1 cellular context compared by ENCODE assay signal in genomic region chr20:37914672-37915433, GRCh38.
TF ChIP-seq lines count a peak whose summit lies in the region.

No MANE protein-coding gene starts in this region.

TF ChIP-seq in HepG2, 621 proteins besides CTCF, POLR2A, EP300 and RAD21 (continued from another document and continues in another):
- TF ChIP-seq JUNB (CRISPR knock-in tag; IDR thresholded peaks at IDR 0.05; ENCODE audit: borderline replicate concordance) (no peak), NFYB (CRISPR knock-in tag; IDR thresholded peaks at IDR 0.05) (no peak), RNF219 (CRISPR knock-in tag; IDR thresholded peaks at IDR 0.05) (no peak), ZNF569 (CRISPR knock-in tag; IDR thresholded peaks at IDR 0.05; ENCODE audit: borderline replicate concordance) (no peak), ZNF652 (CRISPR knock-in tag; IDR thresholded peaks at IDR 0.05; ENCODE audit: borderline replicate concordance, low read depth) (peak; percentile 96), PREB (CRISPR knock-in tag; IDR thresholded peaks at IDR 0.05) (no peak), MYC (CRISPR knock-in tag; IDR thresholded peaks at IDR 0.05; ENCODE audit: borderline replicate concordance) (no peak), DPF2 (CRISPR knock-in tag; IDR thresholded peaks at IDR 0.05; ENCODE audit: borderline replicate concordance, low read depth) (no peak), MXD1 (CRISPR knock-in tag; IDR thresholded peaks at IDR 0.05) (no peak), ZNF264 (CRISPR knock-in tag; IDR thresholded peaks at IDR 0.05) (no peak), ZNF326 (CRISPR knock-in tag; IDR thresholded peaks at IDR 0.05; ENCODE audit: borderline replicate concordance) (no peak), ZFYVE20 (CRISPR knock-in tag; IDR thresholded peaks at IDR 0.05; ENCODE audit: borderline replicate concordance, low read depth) (no peak), ZBTB7A (CRISPR knock-in tag; IDR thresholded peaks at IDR 0.05) (no peak), ETV6 (CRISPR knock-in tag; conservative IDR thresholded peaks at IDR 0.05) (no peak), KDM6A (CRISPR knock-in tag; IDR thresholded peaks at IDR 0.05; ENCODE audit: low read depth) (no peak), SMAD1 (CRISPR knock-in tag; IDR thresholded peaks at IDR 0.05; ENCODE audit: borderline replicate concordance, low read depth) (no peak), HOXD1 (CRISPR knock-in tag; IDR thresholded peaks at IDR 0.05) (no peak), DRAP1 (CRISPR knock-in tag; IDR thresholded peaks at IDR 0.05) (0 out of 2 replicates have a peak, but pooled peaks have one; percentile 35), MEIS1 (CRISPR knock-in tag; IDR thresholded peaks at IDR 0.05; ENCODE audit: borderline replicate concordance) (no peak), ZNF674 (CRISPR knock-in tag; IDR thresholded peaks at IDR 0.05; ENCODE audit: low read depth) (no peak), MYNN (CRISPR knock-in tag; IDR thresholded peaks at IDR 0.05; ENCODE audit: low read depth) (no peak), PRMT3 (CRISPR knock-in tag; IDR thresholded peaks at IDR 0.05; ENCODE audit: borderline replicate concordance, low read depth) (no peak), GABPB1 (CRISPR knock-in tag; IDR thresholded peaks at IDR 0.05) (peak; percentile 66), HNRNPL (IDR thresholded peaks at IDR 0.05; ENCODE audit: low read depth, low read length) (no peak), ZNF136 (CRISPR knock-in tag; IDR thresholded peaks at IDR 0.05; ENCODE audit: low read depth) (no peak), ZC3H4 (CRISPR knock-in tag; IDR thresholded peaks at IDR 0.05; ENCODE audit: borderline replicate concordance) (no peak), TCF7L2 (IDR thresholded peaks at IDR 0.05; ENCODE audit: low read depth, low read length) (no peak), KLF9 (CRISPR knock-in tag; IDR thresholded peaks at IDR 0.05; ENCODE audit: low read depth) (no peak), ZNF782 (CRISPR knock-in tag; IDR thresholded peaks at IDR 0.05; ENCODE audit: borderline replicate concordance) (no peak), ZKSCAN1 (IDR thresholded peaks at IDR 0.05; ENCODE audit: low read length) (no peak), FIP1L1 (IDR thresholded peaks at IDR 0.05; ENCODE audit: borderline replicate concordance, insufficient read depth, low read depth, low read length) (no peak), IRF2 (CRISPR knock-in tag; IDR thresholded peaks at IDR 0.05) (no peak), ZNF589 (CRISPR knock-in tag; conservative IDR thresholded peaks at IDR 0.05) (no peak), RNF2 (conservative IDR thresholded peaks at IDR 0.05; ENCODE audit: low read depth) (no peak), ZNF691 (CRISPR knock-in tag; IDR thresholded peaks at IDR 0.05; ENCODE audit: borderline replicate concordance, low read depth) (peak; percentile 11; the same call in 1 of the 2 replicates), ADNP (CRISPR knock-in tag; IDR thresholded peaks at IDR 0.05) (peak; percentile 92), STAG1 (CRISPR knock-in tag; IDR thresholded peaks at IDR 0.05) (no peak), ELF1 (CRISPR knock-in tag; IDR thresholded peaks at IDR 0.05) (peak; percentile 30; the same call in 1 of the 2 replicates), ZNF446 (CRISPR knock-in tag; IDR thresholded peaks at IDR 0.05) (no peak), SNAPC4 (CRISPR knock-in tag; IDR thresholded peaks at IDR 0.05) (no peak), ZNF101 (CRISPR knock-in tag; IDR thresholded peaks at IDR 0.05; ENCODE audit: borderline replicate concordance, low read depth) (no peak), DR1 (CRISPR knock-in tag; IDR thresholded peaks at IDR 0.05) (no peak), ZBTB3 (CRISPR knock-in tag; IDR thresholded peaks at IDR 0.05; ENCODE audit: borderline replicate concordance, low read depth) (no peak), ZNF746 (CRISPR knock-in tag; IDR thresholded peaks at IDR 0.05) (peak; percentile 33; the same call in 1 of the 2 replicates)
- TF ChIP-seq, protein P1, sequence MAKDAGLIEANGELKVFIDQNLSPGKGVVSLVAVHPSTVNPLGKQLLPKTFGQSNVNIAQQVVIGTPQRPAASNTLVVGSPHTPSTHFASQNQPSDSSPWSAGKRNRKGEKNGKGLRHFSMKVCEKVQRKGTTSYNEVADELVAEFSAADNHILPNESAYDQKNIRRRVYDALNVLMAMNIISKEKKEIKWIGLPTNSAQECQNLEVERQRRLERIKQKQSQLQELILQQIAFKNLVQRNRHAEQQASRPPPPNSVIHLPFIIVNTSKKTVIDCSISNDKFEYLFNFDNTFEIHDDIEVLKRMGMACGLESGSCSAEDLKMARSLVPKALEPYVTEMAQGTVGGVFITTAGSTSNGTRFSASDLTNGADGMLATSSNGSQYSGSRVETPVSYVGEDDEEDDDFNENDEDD (CRISPR knock-in tag; IDR thresholded peaks at IDR 0.05; ENCODE audit: borderline replicate concordance) = no peak
- TF ChIP-seq, protein P2, sequence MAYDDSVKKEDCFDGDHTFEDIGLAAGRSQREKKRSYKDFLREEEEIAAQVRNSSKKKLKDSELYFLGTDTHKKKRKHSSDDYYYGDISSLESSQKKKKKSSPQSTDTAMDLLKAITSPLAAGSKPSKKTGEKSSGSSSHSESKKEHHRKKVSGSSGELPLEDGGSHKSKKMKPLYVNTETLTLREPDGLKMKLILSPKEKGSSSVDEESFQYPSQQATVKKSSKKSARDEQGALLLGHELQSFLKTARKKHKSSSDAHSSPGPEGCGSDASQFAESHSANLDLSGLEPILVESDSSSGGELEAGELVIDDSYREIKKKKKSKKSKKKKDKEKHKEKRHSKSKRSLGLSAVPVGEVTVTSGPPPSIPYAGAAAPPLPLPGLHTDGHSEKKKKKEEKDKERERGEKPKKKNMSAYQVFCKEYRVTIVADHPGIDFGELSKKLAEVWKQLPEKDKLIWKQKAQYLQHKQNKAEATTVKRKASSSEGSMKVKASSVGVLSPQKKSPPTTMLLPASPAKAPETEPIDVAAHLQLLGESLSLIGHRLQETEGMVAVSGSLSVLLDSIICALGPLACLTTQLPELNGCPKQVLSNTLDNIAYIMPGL (CRISPR knock-in tag; IDR thresholded peaks at IDR 0.05; ENCODE audit: borderline replicate concordance in 1 of 2, low read depth in 1 of 2) = peak in 1 of 2 experiments; percentile 43; a peak in 1 of 4 replicates
- TF ChIP-seq, protein P3, sequence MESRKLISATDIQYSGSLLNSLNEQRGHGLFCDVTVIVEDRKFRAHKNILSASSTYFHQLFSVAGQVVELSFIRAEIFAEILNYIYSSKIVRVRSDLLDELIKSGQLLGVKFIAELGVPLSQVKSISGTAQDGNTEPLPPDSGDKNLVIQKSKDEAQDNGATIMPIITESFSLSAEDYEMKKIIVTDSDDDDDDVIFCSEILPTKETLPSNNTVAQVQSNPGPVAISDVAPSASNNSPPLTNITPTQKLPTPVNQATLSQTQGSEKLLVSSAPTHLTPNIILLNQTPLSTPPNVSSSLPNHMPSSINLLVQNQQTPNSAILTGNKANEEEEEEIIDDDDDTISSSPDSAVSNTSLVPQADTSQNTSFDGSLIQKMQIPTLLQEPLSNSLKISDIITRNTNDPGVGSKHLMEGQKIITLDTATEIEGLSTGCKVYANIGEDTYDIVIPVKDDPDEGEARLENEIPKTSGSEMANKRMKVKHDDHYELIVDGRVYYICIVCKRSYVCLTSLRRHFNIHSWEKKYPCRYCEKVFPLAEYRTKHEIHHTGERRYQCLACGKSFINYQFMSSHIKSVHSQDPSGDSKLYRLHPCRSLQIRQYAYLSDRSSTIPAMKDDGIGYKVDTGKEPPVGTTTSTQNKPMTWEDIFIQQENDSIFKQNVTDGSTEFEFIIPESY (CRISPR knock-in tag; IDR thresholded peaks at IDR 0.05) = no peak
- TF ChIP-seq, protein P4, sequence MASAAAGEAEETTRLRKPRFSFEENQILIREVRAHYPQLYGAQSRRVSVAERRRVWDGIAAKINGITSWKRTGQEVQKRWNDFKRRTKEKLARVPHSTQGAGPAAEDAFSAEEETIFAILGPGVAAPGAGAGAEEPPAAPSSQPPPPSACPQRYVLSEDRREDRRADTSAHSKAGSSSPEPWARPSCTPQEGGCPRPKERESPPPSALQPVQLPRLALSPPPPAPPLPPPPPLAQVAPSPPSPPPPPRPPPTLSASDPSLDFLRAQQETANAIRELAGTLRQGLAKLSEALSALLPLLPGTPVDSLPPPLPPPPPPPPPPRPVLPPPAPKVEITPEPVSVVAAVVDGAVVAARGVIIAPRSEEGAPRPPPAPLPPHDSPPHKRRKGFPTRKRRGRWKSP (CRISPR knock-in tag; IDR thresholded peaks at IDR 0.05) = peak; percentile 71; the same call in 1 of the 2 replicates
- TF ChIP-seq, protein P5, sequence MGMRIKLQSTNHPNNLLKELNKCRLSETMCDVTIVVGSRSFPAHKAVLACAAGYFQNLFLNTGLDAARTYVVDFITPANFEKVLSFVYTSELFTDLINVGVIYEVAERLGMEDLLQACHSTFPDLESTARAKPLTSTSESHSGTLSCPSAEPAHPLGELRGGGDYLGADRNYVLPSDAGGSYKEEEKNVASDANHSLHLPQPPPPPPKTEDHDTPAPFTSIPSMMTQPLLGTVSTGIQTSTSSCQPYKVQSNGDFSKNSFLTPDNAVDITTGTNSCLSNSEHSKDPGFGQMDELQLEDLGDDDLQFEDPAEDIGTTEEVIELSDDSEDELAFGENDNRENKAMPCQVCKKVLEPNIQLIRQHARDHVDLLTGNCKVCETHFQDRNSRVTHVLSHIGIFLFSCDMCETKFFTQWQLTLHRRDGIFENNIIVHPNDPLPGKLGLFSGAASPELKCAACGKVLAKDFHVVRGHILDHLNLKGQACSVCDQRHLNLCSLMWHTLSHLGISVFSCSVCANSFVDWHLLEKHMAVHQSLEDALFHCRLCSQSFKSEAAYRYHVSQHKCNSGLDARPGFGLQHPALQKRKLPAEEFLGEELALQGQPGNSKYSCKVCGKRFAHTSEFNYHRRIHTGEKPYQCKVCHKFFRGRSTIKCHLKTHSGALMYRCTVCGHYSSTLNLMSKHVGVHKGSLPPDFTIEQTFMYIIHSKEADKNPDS (CRISPR knock-in tag; IDR thresholded peaks at IDR 0.05) = no peak
